Comparison of ENCODE assay signal across 1 cellular context in the genomic region with DNA sequence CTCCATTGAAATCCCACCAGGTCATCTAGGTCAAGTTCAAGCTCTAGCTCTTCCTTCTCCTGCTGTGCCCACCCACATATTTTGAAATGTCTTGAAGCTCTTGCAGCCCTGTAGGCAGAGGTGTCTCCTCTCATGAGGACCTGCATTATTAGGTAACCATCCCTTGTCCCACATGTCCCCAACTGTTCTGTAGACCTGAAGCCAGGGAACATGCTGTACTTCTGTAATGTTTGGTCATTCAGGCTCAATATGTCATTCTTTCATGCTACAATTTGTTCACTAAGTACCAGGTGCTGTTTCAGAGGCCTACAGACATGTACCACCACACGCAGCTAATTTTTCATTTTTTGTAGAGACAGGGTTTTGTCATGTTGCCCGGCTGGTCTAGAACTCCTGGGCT.
TF ChIP-seq lines count a peak whose summit lies in the region.

No MANE protein-coding gene starts in this region.

TF ChIP-seq in H1, 55 proteins besides CTCF, POLR2A, EP300 and RAD21:
- TF ChIP-seq EGR1 (IDR thresholded peaks at IDR 0.05; ENCODE audit: borderline replicate concordance, low read depth, low read length): no peak
- TF ChIP-seq FOSL1 (IDR thresholded peaks at IDR 0.05; ENCODE audit: insufficient read depth, low read depth, low read length): no peak
- TF ChIP-seq, protein P1, sequence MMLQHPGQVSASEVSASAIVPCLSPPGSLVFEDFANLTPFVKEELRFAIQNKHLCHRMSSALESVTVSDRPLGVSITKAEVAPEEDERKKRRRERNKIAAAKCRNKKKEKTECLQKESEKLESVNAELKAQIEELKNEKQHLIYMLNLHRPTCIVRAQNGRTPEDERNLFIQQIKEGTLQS (IDR thresholded peaks at IDR 0.05; ENCODE audit: insufficient read depth, low read depth, low read length): no peak
- no peak for TF ChIP-seq SIX5 (IDR thresholded peaks at IDR 0.05; ENCODE audit: low read depth, low read length)
- TF ChIP-seq SIRT6 (IDR thresholded peaks at IDR 0.05; ENCODE audit: low read length): no peak
- TF ChIP-seq PHF8 (conservative IDR thresholded peaks at IDR 0.05; ENCODE audit: low read depth, low read length): no peak
- no peak for TF ChIP-seq TCF12 (IDR thresholded peaks at IDR 0.05; ENCODE audit: low read depth, low read length)
- TF ChIP-seq TAF7 (optimal IDR thresholded peaks at IDR 0.05; ENCODE audit: borderline replicate concordance, low read depth, low read length): no peak
- TF ChIP-seq BACH1 (IDR thresholded peaks at IDR 0.05; ENCODE audit: low read length): no peak
- TF ChIP-seq RNF2 (IDR thresholded peaks at IDR 0.05; ENCODE audit: borderline replicate concordance, low read depth, low read length, missing control alignments, poor library complexity, severe bottlenecking): no peak
